Comparison of ENCODE assay signal across 10 cellular contexts in the genomic region with DNA sequence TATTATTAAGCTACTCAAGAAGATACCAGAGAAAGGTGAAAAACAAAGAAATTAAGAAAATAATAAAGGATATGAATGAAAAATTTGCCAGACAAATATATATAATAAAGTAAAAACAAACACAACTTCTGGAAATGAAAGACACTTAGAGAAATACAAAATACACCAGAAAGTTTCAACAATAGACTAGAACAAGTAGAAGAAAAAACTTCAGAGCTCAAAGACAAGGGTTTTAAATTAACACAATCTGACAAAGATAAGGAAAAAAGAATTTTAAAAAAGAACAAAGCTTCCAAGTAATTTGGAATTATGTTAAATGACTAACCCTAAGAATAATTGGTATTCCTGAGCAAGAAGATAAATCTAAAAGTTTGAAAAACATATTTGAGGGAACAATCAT.
"Had no signal": no experiment of that assay in that cellular context is flagged by ENCODE, and none has a peak within 500 bp of the region (broad histone marks: within the 10 kb centered on the region; RNA-seq: fewer than 3 reads in every experiment).

No MANE protein-coding gene starts in this region.

- H3K4me2 ChIP-seq: KMS-11 had no signal

- H3K9ac ChIP-seq: GM23248, KMS-11 had no signal

- H2AFZ ChIP-seq: GM23248 had no signal

- ATAC-seq: HCT116 had no signal

- DNase-seq: GM23248, GOT3, H7, HFFc6, IMR-90, KBM-7 had no signal

- H3K27ac ChIP-seq: GM23248, KMS-11 had no signal

- FAIRE-seq: HTR-8/SVneo had no signal

- H3K4me3 Mint-ChIP-seq: HFFc6 had no signal

- H3K36me3 ChIP-seq: HAP-1 had no signal

- H3K4me3 ChIP-seq: GM23248, HAP-1 had no signal

- H3K9me3 ChIP-seq: HAP-1 had no signal

- H3K27ac Mint-ChIP-seq: HFFc6 had no signal
